In genomic region chr15:45414215-45414885, GRCh38 we compare ENCODE assay signal across 1 cellular context.
TF ChIP-seq lines count a peak whose summit lies in the region.

No MANE protein-coding gene starts in this region.

TF ChIP-seq in HepG2, 621 proteins besides CTCF, POLR2A, EP300 and RAD21 (continued from another document):
- TF ChIP-seq BCL3 (CRISPR knock-in tag; IDR thresholded peaks at IDR 0.05) (no peak), HDAC2 (CRISPR knock-in tag; IDR thresholded peaks at IDR 0.05) (no peak)
